1 cellular context compared by ENCODE assay signal in the genomic region with DNA sequence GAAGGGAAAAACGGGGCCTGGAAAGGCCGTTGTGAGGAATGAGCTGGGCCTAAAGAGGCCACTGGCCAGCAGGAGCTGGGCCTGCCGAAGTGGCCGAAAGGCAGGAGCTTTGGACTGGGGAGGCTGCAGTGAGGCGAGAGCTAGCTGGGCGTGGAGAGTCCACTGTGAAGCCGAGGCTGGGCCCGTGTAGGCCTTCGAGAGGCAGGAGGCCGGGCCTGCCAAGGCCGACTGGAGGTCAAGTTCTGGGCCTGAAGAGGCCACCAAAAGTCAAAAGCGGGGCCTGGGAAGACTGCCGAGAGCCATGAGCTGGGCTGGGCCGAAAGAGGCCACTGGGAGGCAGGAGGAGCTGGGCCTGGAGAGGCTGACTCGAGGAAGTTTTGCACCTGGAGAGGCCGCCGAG.
DNase-seq lines count a peak whose midpoint lies in the region; ATAC-seq, FAIRE-seq and TF ChIP-seq lines count a peak whose summit lies in the region.
"Not testable (repeated sequence)": the region's sequence is repeated elsewhere in the genome, so short reads cannot be mapped to it uniquely, and the experiment has no call there.

No MANE protein-coding gene starts in this region.

- H3K9me3 ChIP-seq in HepG2 (ENCODE audit: low read length): not testable (repeated sequence)

- ATAC-seq in HepG2: not testable (repeated sequence)

- H2AFZ ChIP-seq in HepG2 (ENCODE audit: low read length): not testable (repeated sequence)

- not testable (repeated sequence) for BruUV-seq in HepG2 (replicated peaks; lab: Mats Ljungman, UMichigan)

- intact Hi-C loops in HepG2 (cut with micrococcal nuclease; ENCODE audit: unreplicated experiment): not testable (repeated sequence)

- H3K36me3 ChIP-seq in HepG2 (replicated peaks in 1 of 2; ENCODE audit: control insufficient read depth in 1 of 2, insufficient read depth in 2 of 2, low read length in 2 of 2): not testable (repeated sequence)

- 67% methylated on average over 12 of the region's 17 CpGs for WGBS in HepG2 (ENCODE audit: low lambda C conversion rate)

- H3K4me3 ChIP-seq in HepG2 (replicated peaks in 1 of 3; ENCODE audit: insufficient read depth in 1 of 3, low read depth in 2 of 3, low read length in 3 of 3): not testable (repeated sequence)

- not testable (repeated sequence) for H3K27me3 ChIP-seq in HepG2 (ENCODE audit: control insufficient read depth in 1 of 2, insufficient read depth in 2 of 2, low read length in 2 of 2)

- not testable (repeated sequence) for H3K4me1 ChIP-seq in HepG2 (ENCODE audit: insufficient read depth, low read length)

- POLR2A ChIA-PET in HepG2 (lab: Yijun Ruan, JAX): not testable (repeated sequence)

- not testable (repeated sequence) for TF ChIP-seq POLR2A in HepG2 (IDR thresholded peaks at IDR 0.05; ENCODE audit: insufficient read depth in 1 of 2, low read depth in 2 of 2, low read length in 2 of 2)

- CTCF ChIA-PET in HepG2 (lab: Yijun Ruan, JAX; ENCODE audit: low intra/inter-chr PET ratio, low total read pairs): not testable (repeated sequence)

- TF ChIP-seq RAD21 in HepG2 (CRISPR knock-in tag; IDR thresholded peaks at IDR 0.05): not testable (repeated sequence)

- not testable (repeated sequence) for H3K9ac ChIP-seq in HepG2 (ENCODE audit: insufficient read depth, low read depth, low read length)

- DNase-seq in HepG2 (ENCODE audit: low spot score): not testable (repeated sequence)

- in situ Hi-C loops in HepG2 (cut with HindIII; ENCODE audit: extremely low pct_ligation_motif_present, low pct_unique_long_range_greater_than_20kb): not testable (repeated sequence)

- TF ChIP-seq EP300 in HepG2 (IDR thresholded peaks at IDR 0.05; ENCODE audit: low read depth in 2 of 2, low read length in 2 of 2); HepG2 (CRISPR knock-in tag; IDR thresholded peaks at IDR 0.05; ENCODE audit: borderline replicate concordance): not testable (repeated sequence)

- not testable (repeated sequence) for H3K27ac ChIP-seq in HepG2 (ENCODE audit: extremely low read length, insufficient read depth, low read length)

- not testable (repeated sequence) for H4K20me1 ChIP-seq in HepG2 (ENCODE audit: insufficient read depth, low read length)

- not testable (repeated sequence) for TF ChIP-seq CTCF in HepG2 (CRISPR knock-in tag; IDR thresholded peaks at IDR 0.05)

- not testable (repeated sequence) for H3K79me2 ChIP-seq in HepG2 (ENCODE audit: insufficient read depth, low read length)

- FAIRE-seq in HepG2 (lab: Jason Lieb, UNC): not testable (repeated sequence)

- H3K4me2 ChIP-seq in HepG2 (ENCODE audit: low read depth, low read length): not testable (repeated sequence)

TF ChIP-seq in HepG2, 621 proteins besides CTCF, POLR2A, EP300 and RAD21:
- TF ChIP-seq, protein P1, sequence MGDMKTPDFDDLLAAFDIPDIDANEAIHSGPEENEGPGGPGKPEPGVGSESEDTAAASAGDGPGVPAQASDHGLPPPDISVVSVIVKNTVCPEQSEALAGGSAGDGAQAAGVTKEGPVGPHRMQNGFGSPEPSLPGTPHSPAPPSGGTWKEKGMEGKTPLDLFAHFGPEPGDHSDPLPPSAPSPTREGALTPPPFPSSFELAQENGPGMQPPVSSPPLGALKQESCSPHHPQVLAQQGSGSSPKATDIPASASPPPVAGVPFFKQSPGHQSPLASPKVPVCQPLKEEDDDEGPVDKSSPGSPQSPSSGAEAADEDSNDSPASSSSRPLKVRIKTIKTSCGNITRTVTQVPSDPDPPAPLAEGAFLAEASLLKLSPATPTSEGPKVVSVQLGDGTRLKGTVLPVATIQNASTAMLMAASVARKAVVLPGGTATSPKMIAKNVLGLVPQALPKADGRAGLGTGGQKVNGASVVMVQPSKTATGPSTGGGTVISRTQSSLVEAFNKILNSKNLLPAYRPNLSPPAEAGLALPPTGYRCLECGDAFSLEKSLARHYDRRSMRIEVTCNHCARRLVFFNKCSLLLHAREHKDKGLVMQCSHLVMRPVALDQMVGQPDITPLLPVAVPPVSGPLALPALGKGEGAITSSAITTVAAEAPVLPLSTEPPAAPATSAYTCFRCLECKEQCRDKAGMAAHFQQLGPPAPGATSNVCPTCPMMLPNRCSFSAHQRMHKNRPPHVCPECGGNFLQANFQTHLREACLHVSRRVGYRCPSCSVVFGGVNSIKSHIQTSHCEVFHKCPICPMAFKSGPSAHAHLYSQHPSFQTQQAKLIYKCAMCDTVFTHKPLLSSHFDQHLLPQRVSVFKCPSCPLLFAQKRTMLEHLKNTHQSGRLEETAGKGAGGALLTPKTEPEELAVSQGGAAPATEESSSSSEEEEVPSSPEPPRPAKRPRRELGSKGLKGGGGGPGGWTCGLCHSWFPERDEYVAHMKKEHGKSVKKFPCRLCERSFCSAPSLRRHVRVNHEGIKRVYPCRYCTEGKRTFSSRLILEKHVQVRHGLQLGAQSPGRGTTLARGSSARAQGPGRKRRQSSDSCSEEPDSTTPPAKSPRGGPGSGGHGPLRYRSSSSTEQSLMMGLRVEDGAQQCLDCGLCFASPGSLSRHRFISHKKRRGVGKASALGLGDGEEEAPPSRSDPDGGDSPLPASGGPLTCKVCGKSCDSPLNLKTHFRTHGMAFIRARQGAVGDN (CRISPR knock-in tag; IDR thresholded peaks at IDR 0.05): peak; percentile 15; the same call in 1 of the 2 replicates
